1 cellular context compared by ENCODE assay signal in the genomic region with DNA sequence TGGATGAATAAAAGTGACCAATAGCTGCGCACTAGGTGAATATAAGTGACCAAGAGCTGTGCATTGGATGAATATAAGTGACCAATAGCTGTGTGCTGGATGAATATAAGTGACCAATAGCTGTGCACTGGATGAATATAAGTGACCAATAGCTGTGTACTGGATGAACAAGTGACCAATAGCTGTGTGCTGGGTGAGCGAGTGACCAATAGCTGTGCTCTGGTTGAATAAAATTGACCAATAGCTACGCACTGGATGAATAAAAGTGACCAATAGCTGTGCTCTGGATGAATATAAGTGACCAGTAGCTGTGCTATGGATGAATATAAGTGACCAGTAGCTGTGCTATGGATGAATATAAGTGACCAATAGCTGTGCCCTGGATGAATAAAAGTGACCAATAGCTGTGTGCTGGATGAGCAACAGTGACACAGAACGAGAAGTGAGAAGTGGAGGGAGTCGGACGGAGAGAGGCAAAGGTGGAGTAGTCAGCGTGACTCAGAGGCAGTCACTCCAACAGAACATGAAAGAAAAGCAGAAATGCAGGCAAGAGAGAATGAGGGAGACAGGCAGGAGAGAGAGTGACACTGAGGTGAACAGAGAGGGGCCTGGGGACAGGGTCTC.
TF ChIP-seq lines count a peak whose summit lies in the region.

No MANE protein-coding gene starts in this region.

TF ChIP-seq in K562, 482 proteins besides CTCF, POLR2A, EP300 and RAD21:
- TF ChIP-seq CHD2 (IDR thresholded peaks at IDR 0.05; ENCODE audit: low read depth, low read length) (0 out of 2 replicates have a peak, but pooled peaks have one; percentile 10), ASH1L (IDR thresholded peaks at IDR 0.05; ENCODE audit: borderline replicate concordance, low read depth, partially characterized antibody) (peak; percentile 91), NFYB (IDR thresholded peaks at IDR 0.05; ENCODE audit: extremely low read depth, insufficient read length) (peak; percentile 81), ESRRB (CRISPR knock-in tag; IDR thresholded peaks at IDR 0.05; ENCODE audit: borderline replicate concordance) (no peak), SMAD3 (CRISPR knock-in tag; conservative IDR thresholded peaks at IDR 0.05) (no peak), MBD2 (IDR thresholded peaks at IDR 0.05; ENCODE audit: borderline replicate concordance, low read depth) (peak; percentile 77; the same call in 1 of the 2 replicates), CBFB (CRISPR knock-in tag; IDR thresholded peaks at IDR 0.05) (no peak), NEUROD1 (IDR thresholded peaks at IDR 0.05; ENCODE audit: borderline replicate concordance, low read depth, low read length, partially characterized antibody) (peak; percentile 70), FOS (IDR thresholded peaks at IDR 0.05; ENCODE audit: extremely low read depth, insufficient read length) (peak; percentile 93), CBX3 (IDR thresholded peaks at IDR 0.05; ENCODE audit: borderline replicate concordance in 1 of 2, low read length in 2 of 2) (0 out of 3 replicates have a peak, but pooled peaks of 1 of the 2 experiments have one; percentile 4), RBM25 (IDR thresholded peaks at IDR 0.05; ENCODE audit: low read depth, low read length, severe bottlenecking) (peak; percentile 23), ZNF507 (tag; conservative IDR thresholded peaks at IDR 0.05) (no peak), FOSL1 (tag; conservative IDR thresholded peaks at IDR 0.05) (peak; percentile 52), LEF1 (IDR thresholded peaks at IDR 0.05) (peak; percentile 74; the same call in 1 of the 2 replicates)
- TF ChIP-seq, protein P1, sequence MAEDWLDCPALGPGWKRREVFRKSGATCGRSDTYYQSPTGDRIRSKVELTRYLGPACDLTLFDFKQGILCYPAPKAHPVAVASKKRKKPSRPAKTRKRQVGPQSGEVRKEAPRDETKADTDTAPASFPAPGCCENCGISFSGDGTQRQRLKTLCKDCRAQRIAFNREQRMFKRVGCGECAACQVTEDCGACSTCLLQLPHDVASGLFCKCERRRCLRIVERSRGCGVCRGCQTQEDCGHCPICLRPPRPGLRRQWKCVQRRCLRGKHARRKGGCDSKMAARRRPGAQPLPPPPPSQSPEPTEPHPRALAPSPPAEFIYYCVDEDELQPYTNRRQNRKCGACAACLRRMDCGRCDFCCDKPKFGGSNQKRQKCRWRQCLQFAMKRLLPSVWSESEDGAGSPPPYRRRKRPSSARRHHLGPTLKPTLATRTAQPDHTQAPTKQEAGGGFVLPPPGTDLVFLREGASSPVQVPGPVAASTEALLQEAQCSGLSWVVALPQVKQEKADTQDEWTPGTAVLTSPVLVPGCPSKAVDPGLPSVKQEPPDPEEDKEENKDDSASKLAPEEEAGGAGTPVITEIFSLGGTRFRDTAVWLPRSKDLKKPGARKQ (CRISPR knock-in tag; IDR thresholded peaks at IDR 0.05), result no peak
- TF ChIP-seq, protein P2, sequence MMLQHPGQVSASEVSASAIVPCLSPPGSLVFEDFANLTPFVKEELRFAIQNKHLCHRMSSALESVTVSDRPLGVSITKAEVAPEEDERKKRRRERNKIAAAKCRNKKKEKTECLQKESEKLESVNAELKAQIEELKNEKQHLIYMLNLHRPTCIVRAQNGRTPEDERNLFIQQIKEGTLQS (IDR thresholded peaks at IDR 0.05), result 0 out of 2 replicates have a peak, but pooled peaks have one; percentile 15
- TF ChIP-seq, protein P2 (CRISPR knock-in tag; conservative IDR thresholded peaks at IDR 0.05), result no peak
- TF ChIP-seq, protein P3, sequence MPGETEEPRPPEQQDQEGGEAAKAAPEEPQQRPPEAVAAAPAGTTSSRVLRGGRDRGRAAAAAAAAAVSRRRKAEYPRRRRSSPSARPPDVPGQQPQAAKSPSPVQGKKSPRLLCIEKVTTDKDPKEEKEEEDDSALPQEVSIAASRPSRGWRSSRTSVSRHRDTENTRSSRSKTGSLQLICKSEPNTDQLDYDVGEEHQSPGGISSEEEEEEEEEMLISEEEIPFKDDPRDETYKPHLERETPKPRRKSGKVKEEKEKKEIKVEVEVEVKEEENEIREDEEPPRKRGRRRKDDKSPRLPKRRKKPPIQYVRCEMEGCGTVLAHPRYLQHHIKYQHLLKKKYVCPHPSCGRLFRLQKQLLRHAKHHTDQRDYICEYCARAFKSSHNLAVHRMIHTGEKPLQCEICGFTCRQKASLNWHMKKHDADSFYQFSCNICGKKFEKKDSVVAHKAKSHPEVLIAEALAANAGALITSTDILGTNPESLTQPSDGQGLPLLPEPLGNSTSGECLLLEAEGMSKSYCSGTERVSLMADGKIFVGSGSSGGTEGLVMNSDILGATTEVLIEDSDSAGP (CRISPR knock-in tag; IDR thresholded peaks at IDR 0.05), result no peak
- TF ChIP-seq, protein P4, sequence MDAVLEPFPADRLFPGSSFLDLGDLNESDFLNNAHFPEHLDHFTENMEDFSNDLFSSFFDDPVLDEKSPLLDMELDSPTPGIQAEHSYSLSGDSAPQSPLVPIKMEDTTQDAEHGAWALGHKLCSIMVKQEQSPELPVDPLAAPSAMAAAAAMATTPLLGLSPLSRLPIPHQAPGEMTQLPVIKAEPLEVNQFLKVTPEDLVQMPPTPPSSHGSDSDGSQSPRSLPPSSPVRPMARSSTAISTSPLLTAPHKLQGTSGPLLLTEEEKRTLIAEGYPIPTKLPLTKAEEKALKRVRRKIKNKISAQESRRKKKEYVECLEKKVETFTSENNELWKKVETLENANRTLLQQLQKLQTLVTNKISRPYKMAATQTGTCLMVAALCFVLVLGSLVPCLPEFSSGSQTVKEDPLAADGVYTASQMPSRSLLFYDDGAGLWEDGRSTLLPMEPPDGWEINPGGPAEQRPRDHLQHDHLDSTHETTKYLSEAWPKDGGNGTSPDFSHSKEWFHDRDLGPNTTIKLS (IDR thresholded peaks at IDR 0.05; ENCODE audit: borderline replicate concordance, low read depth), result no peak
TF ChIP-seq in K562: peak in this region for 11.
